In genomic region chr2:135052997-135053474, GRCh38 we compare ENCODE assay signal across 8 cellular contexts. TPM values are rescaled to one million over a fixed set of nuclear protein-coding genes. Genes with fewer than 3 reads are reported as not detected.
A peak's percentile ranks its signal among the peaks of the same experiment; 100 is the strongest.
DNase-seq lines count a peak whose midpoint lies in the region; ATAC-seq, FAIRE-seq and TF ChIP-seq lines count a peak whose summit lies in the region.

No MANE protein-coding gene starts in this region.

- H2AFZ ChIP-seq in keratinocyte (ENCODE audit: control insufficient read depth, low read length), result peak overlapping the region; percentile 100

- DNase-seq in CD4-positive, alpha-beta T cell, result peak in 3 of 10 experiments; percentile 16 to 25 (median 17)
- peak; percentile 45 for DNase-seq in activated naive CD8-positive, alpha-beta T cell treated with anti-CD3 and anti-CD28 coated beads for 36 hours
- no peak for DNase-seq in keratinocyte (ENCODE audit: low read depth, low spot score)
- peak; percentile 3 to 6 for DNase-seq in stimulated activated CD4-positive, alpha-beta T cell treated with anti-CD3 and anti-CD28 coated beads, Interleukin-4, amount 100 ng/mL, for 4 hours
- DNase-seq in H54 (ENCODE audit: insufficient read length, low spot score), result no peak
- DNase-seq in COR-L47 (lab: John Stamatoyannopoulos, UW), result no peak

- no peaks in the 10 kb centered on the region for H3K9me3 ChIP-seq in CD4-positive, alpha-beta T cell (ENCODE audit: control insufficient read depth, low read length)
- no peaks in the 10 kb centered on the region for H3K9me3 ChIP-seq in KOPT-K1 (ENCODE audit: insufficient read depth, low read length, poor library complexity, severe bottlenecking)
- H3K9me3 ChIP-seq in keratinocyte (ENCODE audit: control insufficient read depth, low read depth, low read length), result no peaks in the 10 kb centered on the region

- peaks cover 41% of the 10 kb centered on the region for H3K36me3 Mint-ChIP-seq in CD4-positive, alpha-beta T cell (ENCODE audit: low read depth)
- peaks cover 33% of the 10 kb centered on the region for H3K36me3 Mint-ChIP-seq in activated naive CD8-positive, alpha-beta T cell treated with anti-CD3 and anti-CD28 coated beads for 36 hours

- no peaks in the 10 kb centered on the region for H4K20me1 ChIP-seq in keratinocyte (ENCODE audit: control insufficient read depth, extremely low read depth, insufficient read depth, low read length)

- H3K4me1 ChIP-seq in keratinocyte (ENCODE audit: control insufficient read depth, extremely low read depth, insufficient read depth, low read length), result peaks cover 26% of the 10 kb centered on the region

- TF ChIP-seq POLR2A in H54 (IDR thresholded peaks at IDR 0.05; ENCODE audit: low read depth, low read length), result no peak

- peak overlapping the region; percentile 76 to 100 (median 99) for H3K4me3 ChIP-seq in keratinocyte (ENCODE audit: control insufficient read depth in 2 of 3, extremely low read depth in 1 of 3, insufficient read depth in 2 of 3, low read depth in 1 of 3, low read length in 3 of 3)

- H3K79me2 ChIP-seq in keratinocyte (ENCODE audit: control insufficient read depth, insufficient read depth, low read length), result peaks cover 52% of the 10 kb centered on the region

- H3K27ac Mint-ChIP-seq in CD4-positive, alpha-beta T cell, result peak overlapping the region; percentile 99
- peak overlapping the region; percentile 100 for H3K27ac Mint-ChIP-seq in activated naive CD8-positive, alpha-beta T cell treated with anti-CD3 and anti-CD28 coated beads for 36 hours

- H3K27ac ChIP-seq in CD4-positive, alpha-beta T cell (ENCODE audit: low read depth, low read length), result peak overlapping the region; percentile 96
- H3K27ac ChIP-seq in KOPT-K1 (ENCODE audit: low read depth, low read length, poor library complexity, severe bottlenecking) (peak overlapping the region; percentile 92), keratinocyte (ENCODE audit: control insufficient read depth, insufficient read depth, low read length) (peak overlapping the region; percentile 100)

- no peaks in the 10 kb centered on the region for H3K27me3 ChIP-seq in CD4-positive, alpha-beta T cell (ENCODE audit: control insufficient read depth, insufficient read depth, low read length)
- no peaks in the 10 kb centered on the region for H3K27me3 ChIP-seq in keratinocyte (ENCODE audit: control insufficient read depth, extremely low read depth, insufficient read depth, low read length)

- TF ChIP-seq CTCF in CD4-positive, alpha-beta T cell (IDR thresholded peaks at IDR 0.05), result no peak
- no peak for TF ChIP-seq CTCF in keratinocyte (optimal IDR thresholded peaks at IDR 0.05 in 1 of 3, IDR thresholded peaks at IDR 0.05 in 1 of 3, conservative IDR thresholded peaks at IDR 0.05 in 1 of 3; ENCODE audit: extremely low read depth in 1 of 3, insufficient read depth in 2 of 3, low read length in 3 of 3)

- no peak for FAIRE-seq in keratinocyte (lab: Jason Lieb, UNC)
- FAIRE-seq in H54 (lab: Jason Lieb, UNC), result no peak

- dilution Hi-C loops in keratinocyte (cut with MboI; ENCODE audit: extremely low pct_ligation_motif_present, low sequenced_read_pairs), result no loop called here

- 0 out of 2 replicates have a peak, but pooled peaks cover 4% of the 10 kb centered on the region for H3K36me3 ChIP-seq in KOPT-K1 (ENCODE audit: insufficient read depth, low read length)
- no peaks in the 10 kb centered on the region for H3K36me3 ChIP-seq in keratinocyte (ENCODE audit: control insufficient read depth in 2 of 2, extremely low read depth in 1 of 2, insufficient read depth in 2 of 2, low read length in 2 of 2)

- POLR2A ChIA-PET in CD4-positive, alpha-beta T cell (lab: Charles Lee), result interaction anchor here (0.7 to 2.7 kb wide), 11 partner anchors 26 to 823 kb away, joined by 3 to 18 read pairs (median 3); partner anchors contain the start of genes CCNT2, MCM6, R3HDM1 and ZRANB3

- H3K27me3 Mint-ChIP-seq in CD4-positive, alpha-beta T cell, result no peaks in the 10 kb centered on the region
- peaks cover 4% of the 10 kb centered on the region for H3K27me3 Mint-ChIP-seq in activated naive CD8-positive, alpha-beta T cell treated with anti-CD3 and anti-CD28 coated beads for 36 hours

- ATAC-seq in CD4-positive, alpha-beta T cell (ENCODE audit: poor library complexity), result peak; percentile 6
- ATAC-seq in GM21529 (IDR thresholded peaks at IDR 0.05; ENCODE audit: unreplicated experiment), result peak; percentile 40

- H3K9ac ChIP-seq in keratinocyte (ENCODE audit: control insufficient read depth, extremely low read depth, insufficient read depth, low read length), result peak overlapping the region; percentile 100

- CTCF ChIA-PET in CD4-positive, alpha-beta T cell (lab: Charles Lee), result no interaction called here

- intact Hi-C loops in CD4-positive, alpha-beta T cell (cut with DNase I, micrococcal nuclease), result loop anchor here (1.0 to 10.0 kb wide), 8 partner anchors 48 to 1084 kb away; partner anchors contain the start of genes CCNT2 (in 1 of the 2), MCM6 (in 1 of the 2), R3HDM1 (in 1 of the 2) and UBXN4 (in 1 of the 2)

- peak overlapping the region; percentile 90 for H3K4me2 ChIP-seq in keratinocyte (ENCODE audit: control insufficient read depth, extremely low read depth, insufficient read depth, low read depth, low read length)

- H3K4me1 Mint-ChIP-seq in CD4-positive, alpha-beta T cell (ENCODE audit: low read depth), result peaks cover 40% of the 10 kb centered on the region
- H3K4me1 Mint-ChIP-seq in activated naive CD8-positive, alpha-beta T cell treated with anti-CD3 and anti-CD28 coated beads for 36 hours, result peaks cover 51% of the 10 kb centered on the region

- H3K9me3 Mint-ChIP-seq in CD4-positive, alpha-beta T cell, result no peaks in the 10 kb centered on the region
- peaks cover 1% of the 10 kb centered on the region for H3K9me3 Mint-ChIP-seq in activated naive CD8-positive, alpha-beta T cell treated with anti-CD3 and anti-CD28 coated beads for 36 hours

- H3K9me1 ChIP-seq in keratinocyte (ENCODE audit: control insufficient read depth, extremely low read depth, insufficient read depth, low read length), result no peaks in the 10 kb centered on the region

- H3K4me3 Mint-ChIP-seq in CD4-positive, alpha-beta T cell, result peak overlapping the region; percentile 97
- peak overlapping the region; percentile 98 for H3K4me3 Mint-ChIP-seq in activated naive CD8-positive, alpha-beta T cell treated with anti-CD3 and anti-CD28 coated beads for 36 hours

RNA-seq across cellular contexts. Expression of gene RAB3GAP1, which starts 0.9 kb away (rescaled TPM):
- total RNA-seq in CD4-positive, alpha-beta T cell, result 10 to 100 TPM; 35.9 to 37.0 TPM
- total RNA-seq in activated naive CD8-positive, alpha-beta T cell treated with anti-CD3 and anti-CD28 coated beads for 36 hours, result 10 to 100 TPM; 28.5 to 28.8 TPM
- polyA plus RNA-seq in keratinocyte, result 28.4 to 41.6 TPM (median 31.5 TPM) in 3 replicates
- polyA plus RNA-seq in keratinocyte (2011; ENCODE audit: low read depth), result 49.3 TPM
- 29.3 and 43.9 TPM in 2 replicates for polyA plus RNA-seq in keratinocyte (2011; cell fraction: cytosol; rRNA removed)
- polyA plus RNA-seq in keratinocyte (2011; cell fraction: nucleus; rRNA removed), result 56.6 and 69.8 TPM in 2 replicates
- polyA plus RNA-seq in keratinocyte (2012; ENCODE audit: low replicate concordance), result 48.5 and 49.6 TPM in 2 replicates
- 13.8 to 70.7 TPM (median 41.7 TPM) in 3 replicates for polyA minus RNA-seq in keratinocyte
- polyA minus RNA-seq in keratinocyte (2011; cell fraction: cytosol; rRNA and poly(A)+ RNA removed), result 33.8 TPM
- 40.1 and 81.7 TPM in 2 replicates for polyA minus RNA-seq in keratinocyte (2011; cell fraction: nucleus; rRNA and poly(A)+ RNA removed)

RNA-seq across cellular contexts. Expression of gene MAP3K19, which starts 5.8 kb away (rescaled TPM):
- not detected for total RNA-seq in CD4-positive, alpha-beta T cell
- not detected for total RNA-seq in activated naive CD8-positive, alpha-beta T cell treated with anti-CD3 and anti-CD28 coated beads for 36 hours
- polyA plus RNA-seq in keratinocyte, result not detected in 3 replicates
- not detected for polyA plus RNA-seq in keratinocyte (2011; ENCODE audit: low read depth)
- not detected in 2 replicates for polyA plus RNA-seq in keratinocyte (2011; cell fraction: cytosol; rRNA removed)
- not detected in 2 replicates for polyA plus RNA-seq in keratinocyte (2011; cell fraction: nucleus; rRNA removed)
- polyA plus RNA-seq in keratinocyte (2012; ENCODE audit: low replicate concordance), result 0.08 TPM in 1 of 2 replicates, not detected in the other
- polyA minus RNA-seq in keratinocyte, result not detected in 3 replicates
- not detected for polyA minus RNA-seq in keratinocyte (2011; cell fraction: cytosol; rRNA and poly(A)+ RNA removed)
- not detected in 2 replicates for polyA minus RNA-seq in keratinocyte (2011; cell fraction: nucleus; rRNA and poly(A)+ RNA removed)

Comparison
In these comparisons a context has a peak if more than half of its experiments do, and no peak if none do; other contexts are left out.
1. DNase-seq: peak in activated naive CD8-positive, alpha-beta T cell treated with anti-CD3 and anti-CD28 coated beads for 36 hours (single experiment) and stimulated activated CD4-positive, alpha-beta T cell treated with anti-CD3 and anti-CD28 coated beads, Interleukin-4, amount 100 ng/mL, for 4 hours (2 of 2); none in keratinocyte (single experiment), H54 (single experiment) and COR-L47 (single experiment).
2. Peak in every context shown above with its lines, with median percentiles within 50 percentile points of each other: H3K27ac ChIP-seq.